ENCODE assay signal across 10 cellular contexts in the genomic region with DNA sequence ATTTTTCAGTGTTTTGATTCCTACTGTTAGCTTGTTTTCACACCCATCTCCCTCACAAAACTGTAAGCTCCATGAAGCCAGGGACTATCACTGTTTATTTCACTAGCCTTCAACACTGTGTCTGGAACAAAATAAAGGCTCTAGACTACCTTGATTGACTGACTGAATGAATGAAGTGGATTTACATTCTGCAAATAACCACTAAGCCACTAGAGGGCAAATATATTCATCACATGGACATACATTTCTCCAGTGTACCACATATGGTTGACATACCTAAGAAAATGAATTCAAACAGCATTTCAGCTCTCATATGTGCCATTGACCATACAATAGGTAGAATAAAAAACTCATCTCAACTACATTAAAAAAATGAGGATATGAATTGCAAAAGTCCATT.
DNase-seq lines count a peak whose midpoint lies in the region; ATAC-seq lines count a peak whose summit lies in the region.
"Had no signal": no experiment of that assay in that cellular context is flagged by ENCODE, and none has a peak within 500 bp of the region (broad histone marks: within the 10 kb centered on the region; RNA-seq: fewer than 3 reads in every experiment).

No MANE protein-coding gene starts in this region.

- intact Hi-C loops in left colon (cut with DNase I, micrococcal nuclease), result no loop called here

- DNase-seq in GM03348 (ENCODE audit: low spot score) (peak; percentile 39), SKM-1 (lab: John Stamatoyannopoulos, UW; ENCODE audit: unreplicated experiment) (peak; percentile 25), left colon (no peak), inferior parietal cortex (ENCODE audit: extremely low spot score) (no peak), amygdala (lab: John Stamatoyannopoulos, UW) (no peak)
- DNase-seq in activated CD4-positive, alpha-beta T cell treated with anti-CD3 and anti-CD28 coated beads, Interleukin-2, amount 50 U/mL, for 1 hour, result no peak
- DNase-seq: activated CD4-positive, CD25-positive, alpha-beta regulatory T cell; H7 had no signal

- peak; percentile 54 for ATAC-seq in HG03103 (IDR thresholded peaks at IDR 0.05; ENCODE audit: low read depth, unreplicated experiment)
- peak; percentile 51 for ATAC-seq in left colon
- no peak for ATAC-seq in HG02852 (IDR thresholded peaks at IDR 0.05; ENCODE audit: unreplicated experiment)

Comparison
In these comparisons a context has a peak if more than half of its experiments do, and no peak if none do; other contexts are left out.
1. DNase-seq: peak in GM03348 (single experiment) and SKM-1 (single experiment); none in left colon (0 of 2), inferior parietal cortex (single experiment), amygdala (0 of 56) and activated CD4-positive, alpha-beta T cell treated with anti-CD3 and anti-CD28 coated beads, Interleukin-2, amount 50 U/mL, for 1 hour (single experiment).